ENCODE assay signal across 8 cellular contexts in the genomic region with DNA sequence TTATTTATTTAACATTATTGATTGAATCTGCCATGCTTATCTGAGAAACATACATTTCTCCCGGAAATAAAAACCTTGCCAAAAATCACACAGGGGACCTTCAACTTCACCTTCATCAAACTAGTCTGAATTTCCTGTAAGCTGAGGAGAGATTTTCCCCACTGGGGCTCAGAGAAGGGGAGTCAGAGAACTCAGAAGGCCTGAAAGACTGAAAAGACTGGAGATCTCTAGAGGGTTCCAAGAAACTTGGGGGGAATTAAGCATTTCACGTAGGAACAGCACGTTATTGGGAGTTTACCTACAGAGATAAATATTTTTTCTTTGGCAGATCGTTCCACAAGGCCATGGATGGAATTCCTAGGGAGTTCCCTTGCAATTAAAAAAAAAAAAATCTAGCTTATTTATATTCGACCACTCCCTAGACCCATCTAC. TPM values are rescaled to one million over a fixed set of nuclear protein-coding genes. Genes with fewer than 3 reads are reported as not detected.
DNase-seq lines count a peak whose midpoint lies in the region; TF ChIP-seq lines count a peak whose summit lies in the region.

No MANE protein-coding gene starts in this region.

- H3K4me3 Mint-ChIP-seq in type B pancreatic cell, result peak overlapping the region; percentile 100

- peak overlapping the region; percentile 99 for H3K27ac Mint-ChIP-seq in type B pancreatic cell

- H3K27ac ChIP-seq in 22Rv1, result peak overlapping the region; percentile 86
- peak overlapping the region; percentile 75 to 92 for H3K27ac ChIP-seq in ascending aorta

- peaks cover 10% of the 10 kb centered on the region for H3K4me1 Mint-ChIP-seq in type B pancreatic cell (ENCODE audit: unreplicated experiment)

- peaks cover 21 to 26% of the 10 kb centered on the region in 2 donors for H3K36me3 ChIP-seq in ascending aorta

- H3K9me3 ChIP-seq in ascending aorta, result no peaks in the 10 kb centered on the region

- H3K27me3 Mint-ChIP-seq in type B pancreatic cell, result peaks cover 3% of the 10 kb centered on the region

- peaks cover 10% of the 10 kb centered on the region for H3K36me3 Mint-ChIP-seq in type B pancreatic cell

- DNase-seq in HCEC 1CT (peak; percentile 2), ascending aorta (ENCODE audit: low spot score in 2 of 2) (no peak), lower leg skin (ENCODE audit: low spot score in 2 of 2) (no peak), type B pancreatic cell (ENCODE audit: extremely low spot score, unreplicated experiment) (no peak), NCI-H748 (lab: John Stamatoyannopoulos, UW; ENCODE audit: unreplicated experiment) (no peak), NCI-H1694 treated with DMSO at 0.1 percent for 48 hours (lab: John Stamatoyannopoulos, UW) (no peak)
- DNase-seq in activated CD4-positive, alpha-beta T cell treated with anti-CD3 and anti-CD28 coated beads for 48 hours, result no peak

- intact Hi-C loops in ascending aorta (cut with DNase I) (loop anchor here (1.0 to 10.0 kb wide), 7 partner anchors 108 to 795 kb away; a partner anchor contains a TSS), lower leg skin (cut with DNase I; ENCODE audit: low total_unique reads) (no loop called here)

- TF ChIP-seq POLR2A in lower leg skin (IDR thresholded peaks at IDR 0.05), result no peak

- 1% methylated on average over 5 of the region's 5 CpGs for WGBS in lower leg skin, 2 donors

- no peaks in the 10 kb centered on the region for H3K27me3 ChIP-seq in ascending aorta

- H3K9me3 Mint-ChIP-seq in type B pancreatic cell, result peaks cover 5% of the 10 kb centered on the region

- H3K4me1 ChIP-seq in ascending aorta, result peaks cover 5 to 11% of the 10 kb centered on the region in 2 donors

- H3K4me3 ChIP-seq in ascending aorta, result peak overlapping the region; percentile 91 to 97
- peak overlapping the region; percentile 33 for H3K4me3 ChIP-seq in lower leg skin (ENCODE audit: low read depth, poor library complexity, severe bottlenecking)

- TF ChIP-seq CTCF in 22Rv1 (IDR thresholded peaks at IDR 0.05) (no peak), ascending aorta (IDR thresholded peaks at IDR 0.05) (no peak), lower leg skin (IDR thresholded peaks at IDR 0.05) (no peak), type B pancreatic cell (conservative IDR thresholded peaks at IDR 0.05) (no peak)

RNA-seq across cellular contexts. Expression of a gene that starts 0.5 kb away (rescaled TPM):
- total RNA-seq in ascending aorta (22.0 TPM), lower leg skin (10 to 100 TPM; 22.6 to 38.8 (median 30.1) TPM), type B pancreatic cell (ENCODE audit: low replicate concordance) (44.9 and 56.5 TPM in 2 replicates)
